Comparison of ENCODE assay signal across 15 cellular contexts in the genomic region with DNA sequence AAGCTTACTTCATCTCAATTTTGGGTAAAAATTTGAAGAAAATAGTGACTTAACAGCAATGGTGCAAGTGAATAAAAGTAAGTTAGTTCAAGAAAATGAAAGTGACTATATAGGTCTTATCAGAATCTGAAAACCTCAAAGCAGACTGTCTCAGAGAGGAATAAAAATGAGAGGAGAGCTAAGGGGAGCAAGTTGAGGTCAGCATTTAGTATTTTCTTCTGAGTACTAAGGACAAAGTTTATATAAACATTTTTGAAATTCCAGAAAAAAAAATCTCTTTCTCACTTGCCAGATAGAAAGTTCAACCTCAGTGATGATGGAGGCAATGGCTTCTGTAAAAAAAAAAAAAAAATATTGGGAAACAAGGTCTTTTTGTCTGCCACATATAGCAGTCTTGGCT.
DNase-seq lines count a peak whose midpoint lies in the region; ATAC-seq and TF ChIP-seq lines count a peak whose summit lies in the region.
"Had no signal": no experiment of that assay in that cellular context is flagged by ENCODE, and none has a peak within 500 bp of the region (broad histone marks: within the 10 kb centered on the region; RNA-seq: fewer than 3 reads in every experiment).

No MANE protein-coding gene starts in this region.

- no peaks in the 10 kb centered on the region for H3K36me3 ChIP-seq in adipocyte (ENCODE audit: control insufficient read depth, insufficient read depth, low read length, severe bottlenecking)

- H3K27ac Mint-ChIP-seq in mesothelial cell of epicardium: peak overlapping the region; percentile 63
- H3K27ac Mint-ChIP-seq: B cell; CD4-positive, alpha-beta memory T cell; GM23338; IgD-negative memory B cell had no signal

- no peak for ATAC-seq in activated T-cell treated with anti-CD3 and anti-CD28 coated beads, Interleukin-2, amount 50 U/mL, for 4 hours
- ATAC-seq: GM23338 had no signal

- no peaks in the 10 kb centered on the region for H3K4me1 ChIP-seq in adipocyte (ENCODE audit: control insufficient read depth, insufficient read depth, low read length)

- no peak overlapping the region for H3K4me3 Mint-ChIP-seq in mesothelial cell of epicardium
- no peak overlapping the region for H3K4me3 Mint-ChIP-seq in activated T-cell treated with anti-CD3 and anti-CD28 coated beads, Interleukin-2, amount 50 U/mL, for 4 hours
- H3K4me3 Mint-ChIP-seq: B cell; CD4-positive, alpha-beta memory T cell; GM23338; IgD-negative memory B cell had no signal

- H3K27me3 Mint-ChIP-seq in mesothelial cell of epicardium (ENCODE audit: low read depth): no peaks in the 10 kb centered on the region
- H3K27me3 Mint-ChIP-seq in activated T-cell treated with anti-CD3 and anti-CD28 coated beads, Interleukin-2, amount 50 U/mL, for 4 hours (ENCODE audit: low read depth): no peaks in the 10 kb centered on the region
- H3K27me3 Mint-ChIP-seq: B cell; CD4-positive, alpha-beta memory T cell; IgD-negative memory B cell had no signal

- peaks cover 51% of the 10 kb centered on the region for H3K4me1 Mint-ChIP-seq in mesothelial cell of epicardium
- H3K4me1 Mint-ChIP-seq in activated T-cell treated with anti-CD3 and anti-CD28 coated beads, Interleukin-2, amount 50 U/mL, for 4 hours (ENCODE audit: low read depth): no peaks in the 10 kb centered on the region
- H3K4me1 Mint-ChIP-seq: B cell; CD4-positive, alpha-beta memory T cell; IgD-negative memory B cell had no signal

- DNase-seq in A172 (ENCODE audit: low spot score) (peak; percentile 17), adipocyte (ENCODE audit: low read depth) (peak; percentile 12), astrocyte of the spinal cord (ENCODE audit: low read depth, low spot score) (peak; percentile 33), mesothelial cell of epicardium (ENCODE audit: low spot score in 2 of 2, unreplicated experiment in 2 of 2) (no peak), DMS153 treated with DMSO at 0.1 percent for 48 hours (lab: John Stamatoyannopoulos, UW; ENCODE audit: unreplicated experiment) (no peak), HuH-7.5 (ENCODE audit: low spot score) (no peak)
- no peak for DNase-seq in activated T-cell treated with anti-CD3 and anti-CD28 coated beads, Interleukin-2, amount 50 U/mL, for 4 hours
- DNase-seq: C1 segment of cervical spinal cord; CD4-positive, alpha-beta memory T cell; DMS79 treated with DMSO at 0.1 percent for 48 hours; EL; H7 had no signal

- TF ChIP-seq CTCF in astrocyte of the spinal cord (IDR thresholded peaks at IDR 0.05; ENCODE audit: low read depth, low read length) (no peak), mesothelial cell of epicardium (IDR thresholded peaks at IDR 0.05; ENCODE audit: unreplicated experiment) (no peak)

- H3K9me3 ChIP-seq in adipocyte (ENCODE audit: control insufficient read depth, low read length): no peaks in the 10 kb centered on the region

- H3K36me3 Mint-ChIP-seq in mesothelial cell of epicardium: no peaks in the 10 kb centered on the region
- no peaks in the 10 kb centered on the region for H3K36me3 Mint-ChIP-seq in activated T-cell treated with anti-CD3 and anti-CD28 coated beads, Interleukin-2, amount 50 U/mL, for 4 hours (ENCODE audit: insufficient read depth)
- H3K36me3 Mint-ChIP-seq: CD4-positive, alpha-beta memory T cell; IgD-negative memory B cell had no signal

- H3K4me3 ChIP-seq in adipocyte (ENCODE audit: low read length): no peak overlapping the region
- no peak overlapping the region for H3K4me3 ChIP-seq in astrocyte of the spinal cord (ENCODE audit: low read depth, low read length)
- H3K4me3 ChIP-seq: GM23338 had no signal

- in situ Hi-C loops in astrocyte of the spinal cord (cut with HindIII; ENCODE audit: low sequenced_read_pairs): no loop called here

- H3K9ac ChIP-seq in adipocyte (ENCODE audit: low read length): no peak overlapping the region

- no peaks in the 10 kb centered on the region for H3K27me3 ChIP-seq in adipocyte (replicated peaks; ENCODE audit: control insufficient read depth, insufficient read depth, low read length)

- no peaks in the 10 kb centered on the region for H3K9me3 Mint-ChIP-seq in mesothelial cell of epicardium
- no peaks in the 10 kb centered on the region for H3K9me3 Mint-ChIP-seq in activated T-cell treated with anti-CD3 and anti-CD28 coated beads, Interleukin-2, amount 50 U/mL, for 4 hours
- H3K9me3 Mint-ChIP-seq: GM23338 had no signal

Comparison
In these comparisons a context has a peak if more than half of its experiments do, and no peak if none do; other contexts are left out.
1. DNase-seq: peak in A172 (single experiment), adipocyte (single experiment) and astrocyte of the spinal cord (single experiment); none in mesothelial cell of epicardium (0 of 2), activated T-cell treated with anti-CD3 and anti-CD28 coated beads, Interleukin-2, amount 50 U/mL, for 4 hours (single experiment), DMS153 treated with DMSO at 0.1 percent for 48 hours (single experiment) and HuH-7.5 (single experiment).